In genomic region chr10:14562615-14563214, GRCh38 we compare ENCODE assay signal across 12 cellular contexts.
A peak's percentile ranks its signal among the peaks of the same experiment; 100 is the strongest.
DNase-seq lines count a peak whose midpoint lies in the region; ATAC-seq, FAIRE-seq and TF ChIP-seq lines count a peak whose summit lies in the region.
"Had no signal": no experiment of that assay in that cellular context is flagged by ENCODE, and none has a peak within 500 bp of the region (broad histone marks: within the 10 kb centered on the region; RNA-seq: fewer than 3 reads in every experiment).

No MANE protein-coding gene starts in this region.

- H3K9me2 ChIP-seq in Karpas-422 (replicated peaks; ENCODE audit: insufficient read depth, low read length) (no peaks in the 10 kb centered on the region), neural cell (ENCODE audit: insufficient read depth, low read length) (no peaks in the 10 kb centered on the region)

- CTCF ChIA-PET in CD8-positive, alpha-beta memory T cell (lab: Charles Lee), result interaction anchor here (1.2 to 3.4 kb wide), 6 partner anchors 8 to 275 kb away, joined by 4 to 17 read pairs (median 5); partner anchors contain the start of genes CDNF, HSPA14 and MSANTD7

- no peaks in the 10 kb centered on the region for H3K36me3 ChIP-seq in CD8-positive, alpha-beta memory T cell (ENCODE audit: insufficient read depth, low read length)
- H3K36me3 ChIP-seq in Karpas-422 (ENCODE audit: insufficient read depth, low read length) (no peaks in the 10 kb centered on the region), bronchial epithelial cell (ENCODE audit: control insufficient read depth, insufficient read depth, low read length) (no peaks in the 10 kb centered on the region), neural cell (ENCODE audit: insufficient read depth, low read length) (no peaks in the 10 kb centered on the region)

- TF ChIP-seq EP300 in neural cell (conservative IDR thresholded peaks at IDR 0.05; ENCODE audit: poor library complexity, severe bottlenecking), result peak; percentile 16

- no peak for TF ChIP-seq RAD21 in neural cell (conservative IDR thresholded peaks at IDR 0.05)

- H3K27me3 Mint-ChIP-seq in CD8-positive, alpha-beta memory T cell, result no peaks in the 10 kb centered on the region

- peaks cover 89 to 100% (median 95%) of the 10 kb centered on the region in 3 donors for H3K4me1 Mint-ChIP-seq in CD8-positive, alpha-beta memory T cell

- peaks cover 19 to 42% (median 20%) of the 10 kb centered on the region in 3 donors for H3K36me3 Mint-ChIP-seq in CD8-positive, alpha-beta memory T cell

- H4K20me1 ChIP-seq in Karpas-422 (ENCODE audit: insufficient read depth, low read depth, low read length) (no peaks in the 10 kb centered on the region), neural cell (ENCODE audit: insufficient read depth) (no peaks in the 10 kb centered on the region)

- no peaks in the 10 kb centered on the region for H3F3A ChIP-seq in neural cell (ENCODE audit: insufficient read depth, low read length, poor library complexity, severe bottlenecking)

- H3K79me2 ChIP-seq in Karpas-422 (ENCODE audit: low read length), result peaks cover 93% of the 10 kb centered on the region
- H3K79me2 ChIP-seq in neural cell (replicated peaks; ENCODE audit: insufficient read depth, low read length), result peaks cover 58% of the 10 kb centered on the region

- ATAC-seq in HG03565 (IDR thresholded peaks at IDR 0.05; ENCODE audit: unreplicated experiment), result no peak
- ATAC-seq in GM18519 (IDR thresholded peaks at IDR 0.05; ENCODE audit: low FRiP score, unreplicated experiment), result no peak

- no peak overlapping the region for H3K9ac ChIP-seq in Karpas-422 (ENCODE audit: low read length)
- no peak overlapping the region for H3K9ac ChIP-seq in neural cell (ENCODE audit: low read length)

- H3K27ac ChIP-seq in CD8-positive, alpha-beta memory T cell (ENCODE audit: low read depth, low read length), result peak overlapping the region; percentile 48
- peak overlapping the region; percentile 91 for H3K27ac ChIP-seq in Karpas-422 (ENCODE audit: low read length)
- H3K27ac ChIP-seq in neural cell (ENCODE audit: low read length), result peak overlapping the region; percentile 19

- H3K4me1 ChIP-seq in CD8-positive, alpha-beta memory T cell (ENCODE audit: insufficient read depth, low read length), result peaks cover 89% of the 10 kb centered on the region
- peaks cover 64% of the 10 kb centered on the region for H3K4me1 ChIP-seq in Karpas-422 (ENCODE audit: low read length)

- H3K27ac Mint-ChIP-seq in CD8-positive, alpha-beta memory T cell, result peak overlapping the region; percentile 82 to 99 (median 94)

- peak overlapping the region; percentile 2 for H3K4me3 ChIP-seq in CD8-positive, alpha-beta memory T cell (ENCODE audit: low read length)
- H3K4me3 ChIP-seq in Karpas-422 (ENCODE audit: low read length) (no peak overlapping the region), bronchial epithelial cell (ENCODE audit: low read depth, low read length) (no peak overlapping the region), neural cell (ENCODE audit: low read length) (no peak overlapping the region)

- H3K4me2 ChIP-seq in Karpas-422 (ENCODE audit: low read depth, low read length, poor library complexity, severe bottlenecking) (peak overlapping the region; percentile 66), neural cell (ENCODE audit: low read length) (no peak overlapping the region)

- POLR2A ChIA-PET in CD8-positive, alpha-beta memory T cell (lab: Charles Lee), result interaction anchor here (0.8 to 1.9 kb wide), 6 partner anchors 9 to 26 kb away, joined by 3 to 8 read pairs (median 4); no protein-coding TSS in a partner anchor

- no peaks in the 10 kb centered on the region for H3K27me3 ChIP-seq in CD8-positive, alpha-beta memory T cell (ENCODE audit: insufficient read depth, low read length, poor library complexity, severe bottlenecking)
- H3K27me3 ChIP-seq in Karpas-422 (ENCODE audit: low read length) (no peaks in the 10 kb centered on the region), bronchial epithelial cell (ENCODE audit: control insufficient read depth, insufficient read depth, low read length) (no peaks in the 10 kb centered on the region), neural cell (ENCODE audit: insufficient read depth, low read depth, low read length) (no peaks in the 10 kb centered on the region)

- H3K4me3 Mint-ChIP-seq in CD8-positive, alpha-beta memory T cell, result peak overlapping the region; percentile 67 to 81 (median 79)
- H3K4me3 Mint-ChIP-seq: neural crest cell had no signal

- H3K9me3 ChIP-seq in CD8-positive, alpha-beta memory T cell (ENCODE audit: low read length), result no peaks in the 10 kb centered on the region
- H3K9me3 ChIP-seq in Karpas-422 (ENCODE audit: low read length) (no peaks in the 10 kb centered on the region), neural cell (ENCODE audit: low read length) (no peaks in the 10 kb centered on the region)

- DNase-seq in CD8-positive, alpha-beta memory T cell, result no peak
- DNase-seq in Karpas-422 (no peak), bronchial epithelial cell (ENCODE audit: low read depth) (peak; percentile 47), GM03348 (ENCODE audit: low spot score) (no peak), activated gamma-delta T cell treated with Interleukin-2 at 50 U/mL for 16 hours (no peak)
- DNase-seq: anterior cingulate cortex, DMS79 had no signal

- no peak for FAIRE-seq in bronchial epithelial cell (lab: Jason Lieb, UNC)
- FAIRE-seq: HTR-8/SVneo had no signal

- peaks cover 0 to 3% (median 0%) of the 10 kb centered on the region in 5 donors for H3K9me3 Mint-ChIP-seq in CD8-positive, alpha-beta memory T cell

- TF ChIP-seq CTCF in bronchial epithelial cell (IDR thresholded peaks at IDR 0.05; ENCODE audit: insufficient read depth, low read length, severe bottlenecking) (no peak), neural cell (IDR thresholded peaks at IDR 0.05; ENCODE audit: poor library complexity, severe bottlenecking) (no peak)

- H2AFZ ChIP-seq in Karpas-422 (ENCODE audit: low read length) (no peak overlapping the region), neural cell (ENCODE audit: low read depth, low read length) (no peak overlapping the region)

TF ChIP-seq in neural cell, 6 proteins besides CTCF, POLR2A, EP300 and RAD21:
- no peak for TF ChIP-seq TAF1 (IDR thresholded peaks at IDR 0.05; ENCODE audit: low read depth)
- TF ChIP-seq POLR2AphosphoS5 (IDR thresholded peaks at IDR 0.05), result no peak
- no peak for TF ChIP-seq MXI1 (conservative IDR thresholded peaks at IDR 0.05; ENCODE audit: poor library complexity, severe bottlenecking)

Comparison
In these comparisons a context has a peak if more than half of its experiments do, and no peak if none do; other contexts are left out.
1. H3K27ac ChIP-seq: peak in every context shown above with its lines; median percentile 91 in Karpas-422; 48 in CD8-positive, alpha-beta memory T cell; 19 in neural cell.